ENCODE assay signal across 9 cellular contexts in the genomic region with DNA sequence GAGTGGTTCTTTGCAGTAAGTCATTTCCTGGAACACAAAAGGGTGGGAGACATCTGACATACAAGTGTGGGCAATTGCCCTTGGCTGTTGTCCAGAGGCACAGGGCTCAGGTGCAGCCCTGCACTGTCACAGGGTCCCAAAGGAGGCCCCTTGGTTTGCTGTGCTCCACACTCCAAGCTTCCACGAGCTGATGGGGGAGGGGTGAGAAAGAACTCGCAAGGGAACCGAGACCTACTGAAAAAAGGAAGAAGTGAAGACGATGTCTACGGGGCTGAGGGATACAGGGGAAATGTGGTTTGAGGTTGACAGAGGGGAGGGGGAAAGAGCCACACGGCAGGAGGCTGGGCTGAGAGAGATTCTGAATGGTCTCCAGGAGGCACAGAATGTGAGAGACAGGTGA.
A peak's percentile ranks its signal among the peaks of the same experiment; 100 is the strongest.
DNase-seq lines count a peak whose midpoint lies in the region; ATAC-seq and TF ChIP-seq lines count a peak whose summit lies in the region.
"Had no signal": no experiment of that assay in that cellular context is flagged by ENCODE, and none has a peak within 500 bp of the region (broad histone marks: within the 10 kb centered on the region; RNA-seq: fewer than 3 reads in every experiment).

No MANE protein-coding gene starts in this region.

- no peaks in the 10 kb centered on the region for H4K20me1 ChIP-seq in Loucy (ENCODE audit: insufficient read depth, low read length, poor library complexity, severe bottlenecking)

- H3K9me3 ChIP-seq in Loucy (ENCODE audit: insufficient read depth, low read depth, low read length) = no peaks in the 10 kb centered on the region
- H3K9me3 ChIP-seq in body of pancreas = no peaks in the 10 kb centered on the region
- no peaks in the 10 kb centered on the region for H3K9me3 ChIP-seq in tibial nerve

- 55 to 68% methylated on average over 6 of the region's 6 CpGs for WGBS in body of pancreas, 2 donors
- 62 to 65% methylated on average over 6 of the region's 6 CpGs for WGBS in tibial nerve, 2 donors

- H3K27me3 Mint-ChIP-seq in activated CD4-positive, alpha-beta memory T cell treated with anti-CD3 and anti-CD28 coated beads, Interleukin-2, amount 10 ng/mL, durations not matched to agents 7 days and 5 days = peaks cover 37% of the 10 kb centered on the region
- peaks cover 19% of the 10 kb centered on the region for H3K27me3 Mint-ChIP-seq in activated CD4-positive, alpha-beta memory T cell treated with anti-CD3 and anti-CD28 coated beads for 36 hours
- H3K27me3 Mint-ChIP-seq in stimulated activated naive CD8-positive, alpha-beta T cell treated with anti-CD3 and anti-CD28 coated beads, Interleukin-15, amount 100 ng/mL, for 72 hours = peaks cover 44% of the 10 kb centered on the region

- TF ChIP-seq EP300 in tibial nerve (IDR thresholded peaks at IDR 0.05) = no peak

- H3K36me3 ChIP-seq in Loucy (ENCODE audit: insufficient read depth, low read length) (no peaks in the 10 kb centered on the region), body of pancreas (replicated peaks in 1 of 2; ENCODE audit: insufficient read depth in 1 of 2, low read depth in 2 of 2) (no peaks in the 10 kb centered on the region), tibial nerve (no peaks in the 10 kb centered on the region)

- H3K9me3 Mint-ChIP-seq in activated CD4-positive, alpha-beta memory T cell treated with anti-CD3 and anti-CD28 coated beads, Interleukin-2, amount 10 ng/mL, durations not matched to agents 7 days and 5 days = no peaks in the 10 kb centered on the region
- no peaks in the 10 kb centered on the region for H3K9me3 Mint-ChIP-seq in activated CD4-positive, alpha-beta memory T cell treated with anti-CD3 and anti-CD28 coated beads for 36 hours
- no peaks in the 10 kb centered on the region for H3K9me3 Mint-ChIP-seq in stimulated activated naive CD8-positive, alpha-beta T cell treated with anti-CD3 and anti-CD28 coated beads, Interleukin-15, amount 100 ng/mL, for 72 hours

- H3K4me1 ChIP-seq in Loucy (ENCODE audit: insufficient read depth, low read length, poor library complexity, severe bottlenecking) (peaks cover 37% of the 10 kb centered on the region), body of pancreas (peaks cover 15% of the 10 kb centered on the region), tibial nerve (peaks cover 0 to 28% (median 4%) of the 10 kb centered on the region in 4 donors)

- H3F3A ChIP-seq in Loucy (ENCODE audit: low read depth) = no peaks in the 10 kb centered on the region

- H2AFZ ChIP-seq in Loucy (ENCODE audit: low read length) = peak overlapping the region; percentile 14

- H3K4me3 Mint-ChIP-seq in activated CD4-positive, alpha-beta memory T cell treated with anti-CD3 and anti-CD28 coated beads, Interleukin-2, amount 10 ng/mL, durations not matched to agents 7 days and 5 days = no peak overlapping the region
- H3K4me3 Mint-ChIP-seq in activated CD4-positive, alpha-beta memory T cell treated with anti-CD3 and anti-CD28 coated beads for 36 hours = no peak overlapping the region
- H3K4me3 Mint-ChIP-seq in stimulated activated naive CD8-positive, alpha-beta T cell treated with anti-CD3 and anti-CD28 coated beads, Interleukin-15, amount 100 ng/mL, for 72 hours = peak overlapping the region; percentile 63 to 85

- POLR2A ChIA-PET in activated CD4-positive, alpha-beta memory T cell treated with anti-CD3 and anti-CD28 coated beads, Interleukin-2, amount 10 ng/mL, durations not matched to agents 7 days and 5 days (lab: Charles Lee) = no interaction called here
- POLR2A ChIA-PET in activated CD4-positive, alpha-beta memory T cell treated with anti-CD3 and anti-CD28 coated beads for 36 hours (lab: Charles Lee) = no interaction called here

- peak overlapping the region; percentile 60 for H3K9ac ChIP-seq in Loucy (ENCODE audit: low read depth, low read length, poor library complexity, severe bottlenecking)

- H3K4me2 ChIP-seq in Loucy (ENCODE audit: low read depth, low read length, poor library complexity, severe bottlenecking) = peak overlapping the region; percentile 64

- H3K27me3 ChIP-seq in Loucy (ENCODE audit: insufficient read depth, low read length, poor library complexity, severe bottlenecking) (no peaks in the 10 kb centered on the region), body of pancreas (no peaks in the 10 kb centered on the region), tibial nerve (no peaks in the 10 kb centered on the region)

- no peaks in the 10 kb centered on the region for H3K36me3 Mint-ChIP-seq in activated CD4-positive, alpha-beta memory T cell treated with anti-CD3 and anti-CD28 coated beads, Interleukin-2, amount 10 ng/mL, durations not matched to agents 7 days and 5 days (ENCODE audit: low read depth)
- H3K36me3 Mint-ChIP-seq in activated CD4-positive, alpha-beta memory T cell treated with anti-CD3 and anti-CD28 coated beads for 36 hours = no peaks in the 10 kb centered on the region

- H3K27ac Mint-ChIP-seq in activated CD4-positive, alpha-beta memory T cell treated with anti-CD3 and anti-CD28 coated beads, Interleukin-2, amount 10 ng/mL, durations not matched to agents 7 days and 5 days = no peak overlapping the region
- H3K27ac Mint-ChIP-seq in activated CD4-positive, alpha-beta memory T cell treated with anti-CD3 and anti-CD28 coated beads for 36 hours = no peak overlapping the region
- H3K27ac Mint-ChIP-seq in stimulated activated naive CD8-positive, alpha-beta T cell treated with anti-CD3 and anti-CD28 coated beads, Interleukin-15, amount 100 ng/mL, for 72 hours = peak overlapping the region; percentile 34 to 77

- H3K79me2 ChIP-seq in Loucy (ENCODE audit: insufficient read depth, low read length) = no peaks in the 10 kb centered on the region

- no peaks in the 10 kb centered on the region for H3K9me2 ChIP-seq in Loucy (replicated peaks; ENCODE audit: low read depth, low read length)

- H3K4me1 Mint-ChIP-seq in activated CD4-positive, alpha-beta memory T cell treated with anti-CD3 and anti-CD28 coated beads, Interleukin-2, amount 10 ng/mL, durations not matched to agents 7 days and 5 days = peaks cover 27% of the 10 kb centered on the region
- peaks cover 14% of the 10 kb centered on the region for H3K4me1 Mint-ChIP-seq in activated CD4-positive, alpha-beta memory T cell treated with anti-CD3 and anti-CD28 coated beads for 36 hours (ENCODE audit: low read depth)
- H3K4me1 Mint-ChIP-seq in stimulated activated naive CD8-positive, alpha-beta T cell treated with anti-CD3 and anti-CD28 coated beads, Interleukin-15, amount 100 ng/mL, for 72 hours = peaks cover 35% of the 10 kb centered on the region

- intact Hi-C loops in activated CD4-positive, alpha-beta memory T cell treated with anti-CD3 and anti-CD28 coated beads for 36 hours (cut with micrococcal nuclease) = no loop called here
- intact Hi-C loops in body of pancreas (cut with DNase I) = no loop called here

- TF ChIP-seq POLR2A in body of pancreas (IDR thresholded peaks at IDR 0.05) (no peak), tibial nerve (IDR thresholded peaks at IDR 0.05) (no peak)

- TF ChIP-seq CTCF in Loucy (conservative IDR thresholded peaks at IDR 0.05; ENCODE audit: low read length) (no peak), body of pancreas (IDR thresholded peaks at IDR 0.05) (no peak), tibial nerve (IDR thresholded peaks at IDR 0.05) (no peak)

- H3K4me3 ChIP-seq in Loucy (ENCODE audit: low read length, poor library complexity, severe bottlenecking) (peak overlapping the region; percentile 13), body of pancreas (no peak overlapping the region), tibial nerve (no peak overlapping the region)

- peak; percentile 29 for DNase-seq in activated CD4-positive, alpha-beta memory T cell treated with anti-CD3 and anti-CD28 coated beads, Interleukin-2, amount 10 ng/mL, durations not matched to agents 7 days and 5 days
- no peak for DNase-seq in activated CD4-positive, alpha-beta memory T cell treated with anti-CD3 and anti-CD28 coated beads for 36 hours
- peak in 2 of 4 donors; percentile 10 to 55 for DNase-seq in body of pancreas
- DNase-seq in stimulated activated naive CD8-positive, alpha-beta T cell treated with anti-CD3 and anti-CD28 coated beads, Interleukin-15, amount 100 ng/mL, for 72 hours = no peak
- no peak for DNase-seq in AG20443 (ENCODE audit: low spot score)
- DNase-seq in tibial nerve (ENCODE audit: low spot score in 2 of 2) = no peak
- DNase-seq in HCEC 1CT = no peak
- DNase-seq: central memory CD4-positive, alpha-beta T cell had no signal

- CTCF ChIA-PET in activated CD4-positive, alpha-beta memory T cell treated with anti-CD3 and anti-CD28 coated beads, Interleukin-2, amount 10 ng/mL, durations not matched to agents 7 days and 5 days (lab: Charles Lee) = no interaction called here
- CTCF ChIA-PET in activated CD4-positive, alpha-beta memory T cell treated with anti-CD3 and anti-CD28 coated beads for 36 hours (lab: Charles Lee) = interaction anchor here (1.0 kb wide), 1 partner anchor 35 kb away, joined by 3 read pairs; no protein-coding TSS in a partner anchor

- no peak for ATAC-seq in body of pancreas
- ATAC-seq in stimulated activated naive CD8-positive, alpha-beta T cell treated with anti-CD3 and anti-CD28 coated beads, Interleukin-15, amount 100 ng/mL, for 72 hours = peak; percentile 18

- H3K27ac ChIP-seq in body of pancreas (peak overlapping the region; percentile 48 to 68 (median 66)), tibial nerve (peak overlapping the region in 1 of 4 donors; percentile 78)

Comparison
In these comparisons a context has a peak if more than half of its experiments do, and no peak if none do; other contexts are left out.
1. H3K27ac Mint-ChIP-seq: peak in stimulated activated naive CD8-positive, alpha-beta T cell treated with anti-CD3 and anti-CD28 coated beads, Interleukin-15, amount 100 ng/mL, for 72 hours (2 of 2); none in activated CD4-positive, alpha-beta memory T cell treated with anti-CD3 and anti-CD28 coated beads, Interleukin-2, amount 10 ng/mL, durations not matched to agents 7 days and 5 days (single experiment) and activated CD4-positive, alpha-beta memory T cell treated with anti-CD3 and anti-CD28 coated beads for 36 hours (single experiment).
2. H3K4me3 Mint-ChIP-seq: peak in stimulated activated naive CD8-positive, alpha-beta T cell treated with anti-CD3 and anti-CD28 coated beads, Interleukin-15, amount 100 ng/mL, for 72 hours (2 of 2); none in activated CD4-positive, alpha-beta memory T cell treated with anti-CD3 and anti-CD28 coated beads, Interleukin-2, amount 10 ng/mL, durations not matched to agents 7 days and 5 days (single experiment) and activated CD4-positive, alpha-beta memory T cell treated with anti-CD3 and anti-CD28 coated beads for 36 hours (single experiment).